In genomic region chr22:39681038-39681861, GRCh38 we compare ENCODE assay signal across 21 cellular contexts.
A peak's percentile ranks its signal among the peaks of the same experiment; 100 is the strongest.
DNase-seq lines count a peak whose midpoint lies in the region; ATAC-seq, FAIRE-seq and TF ChIP-seq lines count a peak whose summit lies in the region.
"Had no signal": no experiment of that assay in that cellular context is flagged by ENCODE, and none has a peak within 500 bp of the region (broad histone marks: within the 10 kb centered on the region; RNA-seq: fewer than 3 reads in every experiment).

No MANE protein-coding gene starts in this region.

- H3K27ac ChIP-seq in HepG2 (ENCODE audit: extremely low read length, insufficient read depth, low read length): no peak overlapping the region
- H3K27ac ChIP-seq in right lobe of liver: no peak overlapping the region
- no peak overlapping the region for H3K27ac ChIP-seq in K562 (ENCODE audit: extremely low read depth, low read depth, low read length)
- no peak overlapping the region for H3K27ac ChIP-seq in neuronal stem cell (replicated peaks; ENCODE audit: low read length)
- H3K27ac ChIP-seq: A549, GM23248 had no signal

- H2AFZ ChIP-seq in HepG2 (ENCODE audit: low read length): no peak overlapping the region
- no peak overlapping the region for H2AFZ ChIP-seq in K562 (ENCODE audit: low read depth, low read length)
- no peak overlapping the region for H2AFZ ChIP-seq in neuronal stem cell (ENCODE audit: low read length)
- H2AFZ ChIP-seq: GM23248 had no signal

- DNase-seq in HepG2 (ENCODE audit: low spot score) (no peak), right lobe of liver (no peak), K562 (ENCODE audit: extremely low read depth in 1 of 4, low spot score in 3 of 4) (no peak), neuronal stem cell (ENCODE audit: low spot score) (no peak), left colon (no peak)
- no peak for DNase-seq in stimulated activated naive CD4-positive, alpha-beta T cell (lab: John Stamatoyannopoulos, UW)
- DNase-seq: 8988T, C1 segment of cervical spinal cord, Calu3, COR-L47, DMS53, DMS79 treated with DMSO at 0.1 percent for 48 hours, GF-D8, GM23248, H7, HFFc6 had no signal

- no peaks in the 10 kb centered on the region for H3K9me1 ChIP-seq in K562 (ENCODE audit: control insufficient read depth, insufficient read depth, low read length)

- H2BK15ac ChIP-seq in neuronal stem cell (ENCODE audit: low read length): no peak overlapping the region

- TF ChIP-seq EP300 in HepG2 (IDR thresholded peaks at IDR 0.05; ENCODE audit: low read depth in 2 of 2, low read length in 2 of 2) (no peak), HepG2 (CRISPR knock-in tag; IDR thresholded peaks at IDR 0.05; ENCODE audit: borderline replicate concordance) (no peak), K562 (IDR thresholded peaks at IDR 0.05; ENCODE audit: low read length) (no peak)

- H2BK120ac ChIP-seq in neuronal stem cell (ENCODE audit: low read depth, low read length): no peak overlapping the region

- H3K4me1 ChIP-seq in HepG2 (ENCODE audit: insufficient read depth, low read length) (no peaks in the 10 kb centered on the region), right lobe of liver (no peaks in the 10 kb centered on the region), K562 (replicated peaks in 1 of 2; ENCODE audit: control insufficient read depth in 2 of 2, insufficient read depth in 2 of 2, low read length in 2 of 2) (peaks cover 0 to 27% of the 10 kb centered on the region in 2 experiments; a peak in 2 of 5 replicates), neuronal stem cell (ENCODE audit: control insufficient read depth in 2 of 2, insufficient read depth in 1 of 2, low read depth in 1 of 2, low read length in 2 of 2) (peaks cover 0 to 1% of the 10 kb centered on the region in 2 donors)
- H3K4me1 ChIP-seq: A549 had no signal

- H2AK5ac ChIP-seq in neuronal stem cell (ENCODE audit: low read depth, low read length): peak overlapping the region; percentile 86

- no peaks in the 10 kb centered on the region for H3K79me1 ChIP-seq in neuronal stem cell (ENCODE audit: low read depth, low read length)

- no peaks in the 10 kb centered on the region for H3K79me2 ChIP-seq in HepG2 (ENCODE audit: insufficient read depth, low read length)
- H3K79me2 ChIP-seq in K562 (ENCODE audit: control insufficient read depth, insufficient read depth, low read length): no peaks in the 10 kb centered on the region

- no peak overlapping the region for H2BK12ac ChIP-seq in neuronal stem cell (ENCODE audit: low read length)

- in situ Hi-C loops in HepG2 (cut with HindIII; ENCODE audit: extremely low pct_ligation_motif_present, low pct_unique_long_range_greater_than_20kb) (no loop called here), K562 (cut with MboI) (no loop called here)

- no TSS peak for BruUV-seq in HepG2 (replicated peaks; lab: Mats Ljungman, UMichigan)
- no TSS peak for BruUV-seq in K562 (replicated peaks; lab: Mats Ljungman, UMichigan)

- H3K27me3 ChIP-seq in HepG2 (ENCODE audit: control insufficient read depth in 1 of 2, insufficient read depth in 2 of 2, low read length in 2 of 2) (peaks cover 18 to 60% of the 10 kb centered on the region in 2 experiments; a peak in 4 of 5 replicates), right lobe of liver (no peaks in the 10 kb centered on the region), K562 (ENCODE audit: control insufficient read depth in 2 of 2, insufficient read depth in 2 of 2, low read length in 2 of 2) (no peaks in the 10 kb centered on the region), neuronal stem cell (ENCODE audit: control insufficient read depth in 3 of 3, insufficient read depth in 3 of 3, low read depth in 1 of 3, low read length in 3 of 3) (peaks cover 0 to 7% (median 0%) of the 10 kb centered on the region in 3 experiments)

- H3K36me3 ChIP-seq in HepG2 (replicated peaks in 1 of 2; ENCODE audit: control insufficient read depth in 1 of 2, insufficient read depth in 2 of 2, low read length in 2 of 2) (no peaks in the 10 kb centered on the region), right lobe of liver (no peaks in the 10 kb centered on the region), K562 (ENCODE audit: control insufficient read depth, insufficient read depth, low read length) (no peaks in the 10 kb centered on the region), neuronal stem cell (replicated peaks in 1 of 2; ENCODE audit: control insufficient read depth in 2 of 2, insufficient read depth in 2 of 2, low read length in 2 of 2) (no peaks in the 10 kb centered on the region)

- TF ChIP-seq RAD21 in HepG2 (CRISPR knock-in tag; IDR thresholded peaks at IDR 0.05): no peak
- TF ChIP-seq RAD21 in K562 (CRISPR knock-in tag; conservative IDR thresholded peaks at IDR 0.05 in 1 of 2, IDR thresholded peaks at IDR 0.05 in 1 of 2): no peak

- FAIRE-seq in HepG2 (lab: Jason Lieb, UNC) (no peak), K562 (lab: Jason Lieb, UNC) (no peak)
- FAIRE-seq: A549, GM12892, H1 had no signal

- TF ChIP-seq CTCF in HepG2 (CRISPR knock-in tag; IDR thresholded peaks at IDR 0.05) (no peak), right lobe of liver (IDR thresholded peaks at IDR 0.05) (no peak), K562 (IDR thresholded peaks at IDR 0.05 in 2 of 3, conservative IDR thresholded peaks at IDR 0.05 in 1 of 3; ENCODE audit: insufficient read depth in 2 of 3, low read depth in 1 of 3, low read length in 3 of 3) (no peak)

- H3K23ac ChIP-seq in neuronal stem cell (ENCODE audit: low read depth, low read length, poor library complexity): peak overlapping the region; percentile 70

- H2BK5ac ChIP-seq in neuronal stem cell (ENCODE audit: low read length): peak overlapping the region; percentile 68

- POLR2A ChIA-PET in HepG2 (lab: Yijun Ruan, JAX) (no interaction called here), K562 (lab: Yijun Ruan, JAX) (no interaction called here)

- H3K14ac ChIP-seq in neuronal stem cell (ENCODE audit: low read length): no peak overlapping the region

- 0% methylated on average over 1 of the region's 18 CpGs for WGBS in HepG2 (ENCODE audit: low lambda C conversion rate)
- 30% methylated on average over 2 of the region's 18 CpGs for WGBS in right lobe of liver (ENCODE audit: insufficient coverage, low coverage, low lambda C conversion rate, missing lambda C conversion rate)
- 53% methylated on average over 17 of the region's 18 CpGs for WGBS in K562 (ENCODE audit: insufficient coverage, low coverage, missing lambda C conversion rate)
- no CpG with 5 or more reads among the region's 18 CpGs for WGBS in neuronal stem cell (ENCODE audit: extremely low coverage in 2 of 2, insufficient read length in 2 of 2, insufficient replicate concordance in 1 of 2), 2 donors

- H3K4me2 ChIP-seq in HepG2 (ENCODE audit: low read depth, low read length): no peak overlapping the region
- no peak overlapping the region for H3K4me2 ChIP-seq in K562 (ENCODE audit: insufficient read depth, low read length)
- H3K4me2 ChIP-seq in neuronal stem cell (ENCODE audit: insufficient read depth, low read length, poor library complexity, severe bottlenecking): no peak overlapping the region
- H3K4me2 ChIP-seq: A549 had no signal

- H4K20me1 ChIP-seq in HepG2 (ENCODE audit: insufficient read depth, low read length) (no peaks in the 10 kb centered on the region), K562 (replicated peaks; ENCODE audit: control insufficient read depth, insufficient read depth, low read length) (no peaks in the 10 kb centered on the region)

- no peak overlapping the region for H4K8ac ChIP-seq in neuronal stem cell (ENCODE audit: low read depth, low read length)

- H3K9me3 ChIP-seq in HepG2 (ENCODE audit: low read length): no peaks in the 10 kb centered on the region
- no peaks in the 10 kb centered on the region for H3K9me3 ChIP-seq in right lobe of liver
- no peaks in the 10 kb centered on the region for H3K9me3 ChIP-seq in K562 (replicated peaks; ENCODE audit: control insufficient read depth, insufficient read depth, low read depth, low read length)
- no peaks in the 10 kb centered on the region for H3K9me3 ChIP-seq in neuronal stem cell (replicated peaks in 1 of 2; ENCODE audit: control insufficient read depth in 2 of 2, insufficient read depth in 1 of 2, low read depth in 1 of 2, low read length in 2 of 2)
- H3K9me3 ChIP-seq: A549 had no signal

- TF ChIP-seq POLR2A in HepG2 (IDR thresholded peaks at IDR 0.05; ENCODE audit: insufficient read depth in 1 of 2, low read depth in 2 of 2, low read length in 2 of 2): no peak
- TF ChIP-seq POLR2A in right lobe of liver (IDR thresholded peaks at IDR 0.05): no peak
- TF ChIP-seq POLR2A in K562 (conservative IDR thresholded peaks at IDR 0.05): no peak

- H3K4ac ChIP-seq in neuronal stem cell (ENCODE audit: low read length): no peak overlapping the region

- H3K4me3 ChIP-seq in HepG2 (replicated peaks in 1 of 3; ENCODE audit: insufficient read depth in 1 of 3, low read depth in 2 of 3, low read length in 3 of 3): no peak overlapping the region
- H3K4me3 ChIP-seq in right lobe of liver: no peak overlapping the region
- H3K4me3 ChIP-seq in K562: no peak overlapping the region
- H3K4me3 ChIP-seq in neuronal stem cell (ENCODE audit: low read length in 2 of 2): no peak overlapping the region
- H3K4me3 ChIP-seq: A549, GM23248 had no signal

- peak overlapping the region; percentile 67 for H3K18ac ChIP-seq in neuronal stem cell (ENCODE audit: low read length)

- CTCF ChIA-PET in HepG2 (lab: Yijun Ruan, JAX; ENCODE audit: low intra/inter-chr PET ratio, low total read pairs) (no interaction called here), K562 (lab: Yijun Ruan, JAX; ENCODE audit: low intra/inter-chr PET ratio) (no interaction called here)

- no peak for ATAC-seq in HepG2
- ATAC-seq in right lobe of liver: no peak
- no peak for ATAC-seq in K562
- ATAC-seq in GM18511 (IDR thresholded peaks at IDR 0.05; ENCODE audit: unreplicated experiment): no peak
- no peak for ATAC-seq in left colon
- ATAC-seq: A549, HCT116 had no signal

- H3K9ac ChIP-seq in HepG2 (ENCODE audit: insufficient read depth, low read depth, low read length) (no peak overlapping the region), K562 (ENCODE audit: insufficient read depth in 1 of 2, low read depth in 2 of 2, low read length in 2 of 2) (no peak overlapping the region), neuronal stem cell (ENCODE audit: low read depth, low read length, poor library complexity) (no peak overlapping the region)
- H3K9ac ChIP-seq: GM23248 had no signal

- H4K91ac ChIP-seq in neuronal stem cell (ENCODE audit: low read depth, low read length, poor library complexity): no peak overlapping the region

- intact Hi-C loops in HepG2 (cut with micrococcal nuclease; ENCODE audit: unreplicated experiment) (no loop called here), right lobe of liver (cut with DNase I) (no loop called here), K562 (cut with micrococcal nuclease) (no loop called here), left colon (cut with DNase I, micrococcal nuclease) (no loop called here)

TF ChIP-seq in HepG2, 621 proteins besides CTCF, POLR2A, EP300 and RAD21 (continues in another document):
- TF ChIP-seq AGO2 (optimal IDR thresholded peaks at IDR 0.05; ENCODE audit: low read depth, low read length): no peak

TF ChIP-seq in K562, 482 proteins besides CTCF, POLR2A, EP300 and RAD21 (continues in another document):
- TF ChIP-seq STAG1 (CRISPR knock-in tag; IDR thresholded peaks at IDR 0.05; ENCODE audit: borderline replicate concordance): no peak

Comparison
In these comparisons a context has a peak if more than half of its experiments do, and no peak if none do; other contexts are left out.
1. Of the 241 proteins assayed by ChIP-seq in both HepG2 and K562: peak only in HepG2: none; only in K562: ZFP36 and ZKSCAN1; in both: none; in neither: 238; mixed calls (peak in some experiments, not most) for 1.